8 cellular contexts compared by ENCODE assay signal in the genomic region with DNA sequence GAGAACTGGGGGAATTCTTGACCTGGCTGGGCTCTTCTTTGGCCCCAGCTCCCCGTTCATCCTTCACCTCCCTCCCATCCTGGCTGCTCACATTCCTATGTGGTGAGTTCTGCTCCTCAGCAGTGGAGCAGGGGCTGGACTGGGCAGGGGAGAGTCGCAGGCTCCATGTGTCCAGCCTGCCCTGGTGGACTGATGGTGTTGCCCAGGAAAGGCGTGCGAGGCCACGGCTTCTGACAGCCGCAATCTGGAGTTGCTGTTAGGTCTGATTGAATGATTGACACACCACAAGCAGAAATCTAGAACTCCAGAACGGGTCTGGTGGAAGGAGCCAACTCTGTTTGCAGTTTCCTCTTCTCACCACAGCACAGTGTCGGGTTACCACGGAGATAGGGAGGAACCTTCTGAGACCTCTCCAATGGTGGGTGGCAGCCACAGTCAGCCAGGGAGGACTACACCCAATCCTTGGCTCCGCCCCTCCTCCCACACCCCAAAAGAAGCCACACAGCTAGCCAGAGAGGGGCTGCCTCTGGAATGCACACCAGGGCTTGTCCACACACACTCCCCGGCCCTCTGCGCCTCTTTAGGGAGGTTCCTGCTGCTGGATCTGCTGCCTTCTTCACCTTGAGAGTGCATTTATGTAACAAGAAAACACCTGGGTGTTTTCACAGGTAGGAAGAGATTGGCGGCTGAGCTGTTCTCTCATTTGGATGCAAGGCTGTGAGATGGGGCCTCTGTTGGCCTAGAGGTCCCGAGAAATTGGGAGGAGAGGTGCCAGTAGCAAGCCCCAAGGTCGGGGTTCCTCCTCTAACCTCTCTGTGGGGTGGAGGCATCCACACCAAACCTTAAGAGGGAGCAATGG.
DNase-seq lines count a peak whose midpoint lies in the region; ATAC-seq lines count a peak whose summit lies in the region.

No MANE protein-coding gene starts in this region.

- H3K36me3 ChIP-seq in iPS DF 6.9 (ENCODE audit: control insufficient read depth, insufficient read depth, low read length): no peaks in the 10 kb centered on the region

- peak; percentile 75 for ATAC-seq in GM19324 (IDR thresholded peaks at IDR 0.05; ENCODE audit: low FRiP score, unreplicated experiment)
- ATAC-seq in HG03378 (IDR thresholded peaks at IDR 0.05; ENCODE audit: unreplicated experiment): peak; percentile 77

- H3K9me3 ChIP-seq in iPS DF 6.9 (ENCODE audit: control insufficient read depth, insufficient read depth, low read length): no peaks in the 10 kb centered on the region

- WGBS in iPS DF 6.9 (ENCODE audit: insufficient coverage, insufficient read length): no CpG with 5 or more reads among the region's 15 CpGs

- DNase-seq in AML-193 (lab: John Stamatoyannopoulos, UW) (peak; percentile 78 to 90), T-helper 1 cell (peak; percentile 58 to 91 (median 79)), amniotic stem cell (lab: John Stamatoyannopoulos, UW) (peak; percentile 62), iPS DF 6.9 (ENCODE audit: low read depth, low spot score) (peak; percentile 7), NCI-H2081 (lab: John Stamatoyannopoulos, UW) (no peak)
- peak; percentile 83 for DNase-seq in stimulated activated CD4-positive, alpha-beta T cell treated with anti-CD3 and anti-CD28 coated beads, Interleukin-2, amount 100 ng/mL, for 4 hours (ENCODE audit: low read depth)

- no peaks in the 10 kb centered on the region for H3K27me3 ChIP-seq in iPS DF 6.9 (ENCODE audit: control insufficient read depth, insufficient read depth, low read length)

- no peak overlapping the region for H3K4me3 ChIP-seq in iPS DF 6.9 (ENCODE audit: low read length)

- no peak overlapping the region for H3K27ac ChIP-seq in iPS DF 6.9 (ENCODE audit: low read length)

- peaks cover 2% of the 10 kb centered on the region; the same call in 1 of the 2 replicates for H3K4me1 ChIP-seq in iPS DF 6.9 (ENCODE audit: control insufficient read depth, insufficient read depth, low read length)

Comparison
In these comparisons a context has a peak if more than half of its experiments do, and no peak if none do; other contexts are left out.
1. DNase-seq: peak in AML-193 (2 of 2), T-helper 1 cell (5 of 5), amniotic stem cell (single experiment), iPS DF 6.9 (single experiment) and stimulated activated CD4-positive, alpha-beta T cell treated with anti-CD3 and anti-CD28 coated beads, Interleukin-2, amount 100 ng/mL, for 4 hours (single experiment); none in NCI-H2081 (0 of 2).